ENCODE assay signal across 9 cellular contexts in genomic region chr12:126663304-126664094, GRCh38.
DNase-seq lines count a peak whose midpoint lies in the region; ATAC-seq and TF ChIP-seq lines count a peak whose summit lies in the region.
"Had no signal": no experiment of that assay in that cellular context is flagged by ENCODE, and none has a peak within 500 bp of the region (broad histone marks: within the 10 kb centered on the region; RNA-seq: fewer than 3 reads in every experiment).

No MANE protein-coding gene starts in this region.

- peak; percentile 38 for DNase-seq in activated naive CD4-positive, alpha-beta T cell treated with anti-CD3 and anti-CD28 coated beads for 36 hours
- no peak for DNase-seq in activated naive CD4-positive, alpha-beta T cell treated with anti-CD3 and anti-CD28 coated beads, Interleukin-2, amount 50 U/mL, for 16 hours
- DNase-seq in NCI-H1048 (lab: John Stamatoyannopoulos, UW): peak; percentile 1
- DNase-seq in choroid plexus epithelial cell (ENCODE audit: low read depth): peak; percentile 4
- peak; percentile 2 for DNase-seq in stimulated activated CD4-positive, alpha-beta T cell treated with anti-CD3 and anti-CD28 coated beads, Interleukin-4, amount 100 ng/mL, for 1 hour
- DNase-seq in activated T-helper 2 cell treated with anti-CD3 and anti-CD28 coated beads, Interferon-gamma antibody, Interleukin-2, Interleukin-4, amounts not matched to agents 10 μg/mL and 5 μg/mL and 100 μg/mL, durations not matched to agents 14 hours and 24 hours and 36 hours (ENCODE audit: low spot score): no peak
- DNase-seq: DMS79 had no signal

- no peak overlapping the region for H3K4me3 Mint-ChIP-seq in activated naive CD4-positive, alpha-beta T cell treated with anti-CD3 and anti-CD28 coated beads for 36 hours
- H3K4me3 Mint-ChIP-seq in activated T-helper 2 cell treated with anti-CD3 and anti-CD28 coated beads, Interferon-gamma antibody, Interleukin-2, Interleukin-4, amounts not matched to agents 10 μg/mL and 5 μg/mL and 100 μg/mL, durations not matched to agents 14 hours and 24 hours and 36 hours (ENCODE audit: low read depth): no peak overlapping the region
- no peak overlapping the region for H3K4me3 Mint-ChIP-seq in activated T-helper 17 cell treated with anti-CD3 and anti-CD28 coated beads, Interleukin-2, amount 50 U/mL, for 72 hours

- H3K4me1 Mint-ChIP-seq in activated naive CD4-positive, alpha-beta T cell treated with anti-CD3 and anti-CD28 coated beads for 36 hours (ENCODE audit: low read depth): no peaks in the 10 kb centered on the region
- no peaks in the 10 kb centered on the region for H3K4me1 Mint-ChIP-seq in activated T-helper 2 cell treated with anti-CD3 and anti-CD28 coated beads, Interferon-gamma antibody, Interleukin-2, Interleukin-4, amounts not matched to agents 10 μg/mL and 5 μg/mL and 100 μg/mL, durations not matched to agents 14 hours and 24 hours and 36 hours (ENCODE audit: low read depth)
- H3K4me1 Mint-ChIP-seq in activated T-helper 17 cell treated with anti-CD3 and anti-CD28 coated beads, Interleukin-2, amount 50 U/mL, for 72 hours: no peaks in the 10 kb centered on the region

- peaks cover 5% of the 10 kb centered on the region for H3K27me3 Mint-ChIP-seq in activated naive CD4-positive, alpha-beta T cell treated with anti-CD3 and anti-CD28 coated beads for 36 hours (ENCODE audit: low read depth)
- H3K27me3 Mint-ChIP-seq in activated T-helper 2 cell treated with anti-CD3 and anti-CD28 coated beads, Interferon-gamma antibody, Interleukin-2, Interleukin-4, amounts not matched to agents 10 μg/mL and 5 μg/mL and 100 μg/mL, durations not matched to agents 14 hours and 24 hours and 36 hours (ENCODE audit: low read depth): no peaks in the 10 kb centered on the region
- H3K27me3 Mint-ChIP-seq in activated T-helper 17 cell treated with anti-CD3 and anti-CD28 coated beads, Interleukin-2, amount 50 U/mL, for 72 hours: peaks cover 20% of the 10 kb centered on the region

- CTCF ChIA-PET in activated naive CD4-positive, alpha-beta T cell treated with anti-CD3 and anti-CD28 coated beads for 36 hours (lab: Charles Lee): interaction anchor here (0.6 to 1.5 kb wide), 4 partner anchors 8 to 595 kb away, joined by 3 to 4 read pairs (median 4); no protein-coding TSS in a partner anchor

- TF ChIP-seq CTCF in choroid plexus epithelial cell (conservative IDR thresholded peaks at IDR 0.05; ENCODE audit: low read depth, low read length): peak; percentile 10

- H3K4me3 ChIP-seq in choroid plexus epithelial cell (ENCODE audit: low read depth, low read length): no peak overlapping the region

- H3K36me3 Mint-ChIP-seq in activated naive CD4-positive, alpha-beta T cell treated with anti-CD3 and anti-CD28 coated beads for 36 hours (ENCODE audit: low read depth): no peaks in the 10 kb centered on the region
- H3K36me3 Mint-ChIP-seq in activated T-helper 2 cell treated with anti-CD3 and anti-CD28 coated beads, Interferon-gamma antibody, Interleukin-2, Interleukin-4, amounts not matched to agents 10 μg/mL and 5 μg/mL and 100 μg/mL, durations not matched to agents 14 hours and 24 hours and 36 hours (ENCODE audit: low read depth): no peaks in the 10 kb centered on the region
- no peaks in the 10 kb centered on the region for H3K36me3 Mint-ChIP-seq in activated T-helper 17 cell treated with anti-CD3 and anti-CD28 coated beads, Interleukin-2, amount 50 U/mL, for 72 hours (ENCODE audit: low read depth)

- ATAC-seq in GM19023 (IDR thresholded peaks at IDR 0.05; ENCODE audit: unreplicated experiment): no peak
- ATAC-seq in activated T-helper 17 cell treated with anti-CD3 and anti-CD28 coated beads, Interleukin-2, amount 50 U/mL, for 72 hours (replicated peaks): no peak

- intact Hi-C loops in activated naive CD4-positive, alpha-beta T cell treated with anti-CD3 and anti-CD28 coated beads for 36 hours (cut with micrococcal nuclease): loop anchor here (2.0 kb wide), 1 partner anchor 593 kb away; no protein-coding TSS in a partner anchor
- intact Hi-C loops in activated T-helper 2 cell treated with anti-CD3 and anti-CD28 coated beads, Interferon-gamma antibody, Interleukin-2, Interleukin-4, amounts not matched to agents 10 μg/mL and 5 μg/mL and 100 μg/mL, durations not matched to agents 14 hours and 24 hours and 36 hours (cut with micrococcal nuclease): no loop called here

- H3K27ac Mint-ChIP-seq in activated naive CD4-positive, alpha-beta T cell treated with anti-CD3 and anti-CD28 coated beads for 36 hours: no peak overlapping the region
- no peak overlapping the region for H3K27ac Mint-ChIP-seq in activated T-helper 2 cell treated with anti-CD3 and anti-CD28 coated beads, Interferon-gamma antibody, Interleukin-2, Interleukin-4, amounts not matched to agents 10 μg/mL and 5 μg/mL and 100 μg/mL, durations not matched to agents 14 hours and 24 hours and 36 hours
- no peak overlapping the region for H3K27ac Mint-ChIP-seq in activated T-helper 17 cell treated with anti-CD3 and anti-CD28 coated beads, Interleukin-2, amount 50 U/mL, for 72 hours

- peaks cover 13% of the 10 kb centered on the region for H3K9me3 Mint-ChIP-seq in activated naive CD4-positive, alpha-beta T cell treated with anti-CD3 and anti-CD28 coated beads for 36 hours
- peaks cover 21% of the 10 kb centered on the region for H3K9me3 Mint-ChIP-seq in activated T-helper 2 cell treated with anti-CD3 and anti-CD28 coated beads, Interferon-gamma antibody, Interleukin-2, Interleukin-4, amounts not matched to agents 10 μg/mL and 5 μg/mL and 100 μg/mL, durations not matched to agents 14 hours and 24 hours and 36 hours
- peaks cover 37% of the 10 kb centered on the region for H3K9me3 Mint-ChIP-seq in activated T-helper 17 cell treated with anti-CD3 and anti-CD28 coated beads, Interleukin-2, amount 50 U/mL, for 72 hours

Comparison
In these comparisons a context has a peak if more than half of its experiments do, and no peak if none do; other contexts are left out.
1. DNase-seq: peak in activated naive CD4-positive, alpha-beta T cell treated with anti-CD3 and anti-CD28 coated beads for 36 hours (single experiment), NCI-H1048 (single experiment), choroid plexus epithelial cell (single experiment) and stimulated activated CD4-positive, alpha-beta T cell treated with anti-CD3 and anti-CD28 coated beads, Interleukin-4, amount 100 ng/mL, for 1 hour (single experiment); none in activated naive CD4-positive, alpha-beta T cell treated with anti-CD3 and anti-CD28 coated beads, Interleukin-2, amount 50 U/mL, for 16 hours (single experiment) and activated T-helper 2 cell treated with anti-CD3 and anti-CD28 coated beads, Interferon-gamma antibody, Interleukin-2, Interleukin-4, amounts not matched to agents 10 μg/mL and 5 μg/mL and 100 μg/mL, durations not matched to agents 14 hours and 24 hours and 36 hours (single experiment).